Comparison of ENCODE assay signal across 23 cellular contexts in the genomic region with DNA sequence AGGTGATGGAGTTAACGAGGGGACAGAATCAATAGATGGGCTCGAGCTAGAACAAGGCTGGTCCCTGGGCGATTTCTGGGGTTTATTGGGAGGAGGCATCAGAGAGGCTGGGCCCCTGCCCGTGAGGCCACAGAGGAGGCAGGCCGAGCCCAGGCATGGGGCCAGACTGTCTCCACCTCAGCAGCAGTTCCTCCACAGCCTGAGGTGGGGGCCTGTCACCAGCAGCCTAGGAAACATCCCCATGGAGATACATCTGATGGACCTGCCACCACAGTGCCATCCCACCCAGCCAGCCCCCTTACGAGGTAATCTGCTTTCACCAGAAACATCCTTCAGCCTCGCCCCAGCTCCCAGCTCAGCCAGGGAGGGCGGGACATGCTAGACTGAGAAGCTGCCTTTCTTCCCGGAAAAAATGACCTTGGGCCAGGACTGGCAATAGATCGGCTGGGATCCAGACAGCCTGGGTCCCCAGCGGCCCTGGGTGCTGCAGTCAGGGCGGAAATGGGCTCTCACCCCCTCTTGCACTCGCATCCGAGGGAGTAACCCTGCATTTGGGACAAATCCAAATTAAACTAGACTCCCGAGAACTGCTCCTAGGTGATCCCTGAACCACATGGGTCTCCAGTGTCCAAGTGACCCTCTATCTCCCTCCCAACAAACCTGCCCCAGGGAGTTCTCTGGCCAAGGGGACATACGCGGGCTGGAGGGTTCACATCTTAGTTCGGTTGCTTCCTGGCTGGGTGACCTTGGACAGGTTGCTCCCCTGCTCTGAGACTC. TPM values are rescaled to one million over a fixed set of nuclear protein-coding genes. Genes with fewer than 3 reads are reported as not detected.
"Had no signal": no experiment of that assay in that cellular context is flagged by ENCODE, and none has a peak within 500 bp of the region (broad histone marks: within the 10 kb centered on the region; RNA-seq: fewer than 3 reads in every experiment).

No MANE protein-coding gene starts in this region.

- DNase-seq: cortex of kidney; dorsolateral prefrontal cortex; effector CD8-positive, alpha-beta T cell; foreskin melanocyte; head of caudate nucleus; kidney; left cardiac atrium; left ventricle myocardium superior; ovary; right cardiac atrium; stimulated activated CD4-positive, alpha-beta T cell treated with anti-CD3 and anti-CD28 coated beads, Interleukin-4, amount 100 ng/mL, for 1 hour; stimulated activated CD8-positive, alpha-beta memory T cell treated with anti-CD3 and anti-CD28 coated beads, Interleukin-4, amount 100 ng/mL, for 48 hours; stimulated activated naive CD8-positive, alpha-beta T cell treated with anti-CD3 and anti-CD28 coated beads, Interleukin-15, Interleukin-2, amounts not matched to agents 100 U/mL and 50 U/mL, for 24 hours; testis had no signal

- H3K79me2 ChIP-seq: hepatocyte had no signal

- H3K9me3 ChIP-seq: ovary, testis, tibial nerve had no signal

- H3K36me3 ChIP-seq: ovary, tibial nerve had no signal

- H2AFZ ChIP-seq: hepatocyte had no signal

- FAIRE-seq: kidney had no signal

- H3K27ac ChIP-seq: dorsolateral prefrontal cortex, hepatocyte, ovary, testis, tibial nerve had no signal

- H3K27me3 ChIP-seq: ovary, testis had no signal

- H3K4me3 ChIP-seq: dorsolateral prefrontal cortex, hepatocyte, ovary, smooth muscle cell, testis, tibial nerve had no signal

- H3K4me2 ChIP-seq: hepatocyte, smooth muscle cell had no signal

- ATAC-seq: left ventricle myocardium superior; naive thymus-derived CD8-positive, alpha-beta T cell; right cardiac atrium had no signal

RNA-seq across cellular contexts. Expression of a gene that starts 10.0 kb away (rescaled TPM):
- total RNA-seq: chondrocyte; hepatocyte; left cardiac atrium; left ventricle myocardium superior; lung microvascular endothelial cell; mesenteric fat pad; mononuclear cell; naive thymus-derived CD8-positive, alpha-beta T cell; ovary; right cardiac atrium; smooth muscle cell; tibial nerve; ureter had no signal
- polyA plus RNA-seq: hepatocyte; naive thymus-derived CD8-positive, alpha-beta T cell; right cardiac atrium; smooth muscle cell had no signal
